In the genomic region with DNA sequence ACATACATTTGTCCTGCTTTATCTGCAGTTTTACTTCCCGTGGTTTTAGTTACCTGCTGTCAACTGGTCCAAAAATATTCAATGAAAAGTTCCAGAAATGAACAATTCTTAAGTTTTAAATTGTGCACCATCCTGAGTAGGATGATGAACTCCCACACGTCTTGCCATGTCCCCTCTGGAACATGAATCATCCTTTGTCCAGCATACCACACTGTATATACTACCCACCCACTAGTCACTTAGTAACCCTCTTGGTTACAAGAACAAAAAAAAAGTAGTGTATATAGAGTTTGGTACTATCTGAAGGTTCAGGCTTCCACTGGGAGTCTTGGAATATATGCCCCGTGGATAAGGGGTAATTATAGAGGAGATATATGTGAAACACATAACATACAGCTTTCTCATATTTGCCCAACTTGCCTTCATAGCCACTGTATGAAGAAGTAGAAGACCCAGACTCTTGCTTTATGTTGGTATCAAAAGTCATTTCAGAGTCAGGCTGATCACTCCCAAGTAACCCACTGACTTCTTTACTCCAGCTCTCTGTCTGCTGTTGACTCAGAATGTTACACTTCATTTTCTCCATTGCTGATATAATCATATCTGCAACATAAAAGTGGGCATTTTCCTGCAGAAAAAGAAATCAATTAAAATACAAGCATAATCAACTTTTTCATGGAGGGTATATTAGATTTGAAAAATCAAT, we compare ENCODE assay signal across 23 cellular contexts. TPM values are rescaled to one million over a fixed set of nuclear protein-coding genes. Genes with fewer than 3 reads are reported as not detected.
DNase-seq lines count a peak whose midpoint lies in the region; ATAC-seq and TF ChIP-seq lines count a peak whose summit lies in the region.
"Had no signal": no experiment of that assay in that cellular context is flagged by ENCODE, and none has a peak within 500 bp of the region (broad histone marks: within the 10 kb centered on the region; RNA-seq: fewer than 3 reads in every experiment).

No MANE protein-coding gene starts in this region.

- H3K4me3 Mint-ChIP-seq in stimulated activated naive CD8-positive, alpha-beta T cell treated with anti-CD3 and anti-CD28 coated beads, Interleukin-15, amount 100 ng/mL, for 72 hours: no peak overlapping the region
- no peak overlapping the region for H3K4me3 Mint-ChIP-seq in activated T-helper 17 cell treated with anti-CD3 and anti-CD28 coated beads, Interleukin-2, amount 50 U/mL, for 72 hours
- H3K4me3 Mint-ChIP-seq: CD4-positive, alpha-beta memory T cell had no signal

- DNase-seq in stimulated activated naive CD8-positive, alpha-beta T cell treated with anti-CD3 and anti-CD28 coated beads, Interleukin-15, Interleukin-2, amounts not matched to agents 100 U/mL and 50 U/mL, for 24 hours: no peak
- DNase-seq in stimulated activated naive CD8-positive, alpha-beta T cell treated with anti-CD3 and anti-CD28 coated beads, Interleukin-15, amount 100 ng/mL, for 72 hours: no peak
- DNase-seq in foreskin fibroblast (peak; percentile 62 to 71), upper lobe of right lung (no peak), DMS153 treated with DMSO at 0.1 percent for 48 hours (lab: John Stamatoyannopoulos, UW; ENCODE audit: unreplicated experiment) (no peak), NCI-H1436 (lab: John Stamatoyannopoulos, UW) (no peak)
- no peak for DNase-seq in stimulated activated naive CD4-positive, alpha-beta T cell (lab: John Stamatoyannopoulos, UW)
- DNase-seq: activated CD4-positive, CD25-positive, alpha-beta regulatory T cell; CD4-positive, alpha-beta memory T cell; cerebellar nuclear complex; foreskin melanocyte; KBM-7; NCI-H1048; NCI-H2107; NCI-H526 treated with DMSO at 0.1 percent for 48 hours; occipital lobe; right cardiac atrium; T-helper 2 cell; upper lobe of left lung had no signal

- ATAC-seq in stimulated activated naive CD8-positive, alpha-beta T cell treated with anti-CD3 and anti-CD28 coated beads, Interleukin-15, Interleukin-2, amounts not matched to agents 100 U/mL and 50 U/mL, for 24 hours: peak; percentile 57
- ATAC-seq in stimulated activated naive CD8-positive, alpha-beta T cell treated with anti-CD3 and anti-CD28 coated beads, Interleukin-15, amount 100 ng/mL, for 72 hours: no peak
- ATAC-seq in activated T-helper 17 cell treated with anti-CD3 and anti-CD28 coated beads, Interleukin-2, amount 50 U/mL, for 72 hours (replicated peaks): peak; percentile 69
- peak; percentile 51 for ATAC-seq in upper lobe of right lung
- ATAC-seq: left lobe of liver, right cardiac atrium had no signal

- no peaks in the 10 kb centered on the region for H3K9me3 ChIP-seq in upper lobe of right lung
- H3K9me3 ChIP-seq: HAP-1, SJSA1, upper lobe of left lung had no signal

- H3K9me3 Mint-ChIP-seq in stimulated activated naive CD8-positive, alpha-beta T cell treated with anti-CD3 and anti-CD28 coated beads, Interleukin-15, amount 100 ng/mL, for 72 hours: no peaks in the 10 kb centered on the region
- no peaks in the 10 kb centered on the region for H3K9me3 Mint-ChIP-seq in activated T-helper 17 cell treated with anti-CD3 and anti-CD28 coated beads, Interleukin-2, amount 50 U/mL, for 72 hours
- H3K9me3 Mint-ChIP-seq: CD4-positive, alpha-beta memory T cell had no signal

- no peak overlapping the region for H3K4me3 ChIP-seq in foreskin fibroblast (ENCODE audit: low read depth in 1 of 2, low read length in 2 of 2)
- no peak overlapping the region for H3K4me3 ChIP-seq in upper lobe of right lung
- H3K4me3 ChIP-seq: HAP-1, SJSA1, upper lobe of left lung had no signal

- intact Hi-C loops in upper lobe of right lung (cut with DNase I): no loop called here

- no peak overlapping the region for H3K27ac Mint-ChIP-seq in stimulated activated naive CD8-positive, alpha-beta T cell treated with anti-CD3 and anti-CD28 coated beads, Interleukin-15, amount 100 ng/mL, for 72 hours
- no peak overlapping the region for H3K27ac Mint-ChIP-seq in activated T-helper 17 cell treated with anti-CD3 and anti-CD28 coated beads, Interleukin-2, amount 50 U/mL, for 72 hours
- H3K27ac Mint-ChIP-seq: CD4-positive, alpha-beta memory T cell had no signal

- no peaks in the 10 kb centered on the region for H3K27me3 ChIP-seq in upper lobe of right lung
- H3K27me3 ChIP-seq: SJSA1, upper lobe of left lung had no signal

- TF ChIP-seq CTCF in foreskin fibroblast (IDR thresholded peaks at IDR 0.05; ENCODE audit: low read depth, low read length): no peak
- no peak for TF ChIP-seq CTCF in upper lobe of right lung (IDR thresholded peaks at IDR 0.05)

- no peaks in the 10 kb centered on the region for H3K27me3 Mint-ChIP-seq in stimulated activated naive CD8-positive, alpha-beta T cell treated with anti-CD3 and anti-CD28 coated beads, Interleukin-15, amount 100 ng/mL, for 72 hours
- H3K27me3 Mint-ChIP-seq in activated T-helper 17 cell treated with anti-CD3 and anti-CD28 coated beads, Interleukin-2, amount 50 U/mL, for 72 hours: peaks cover 4% of the 10 kb centered on the region

- no peak overlapping the region for H3K27ac ChIP-seq in upper lobe of right lung
- H3K27ac ChIP-seq: SJSA1, upper lobe of left lung had no signal

- no peaks in the 10 kb centered on the region for H3K36me3 ChIP-seq in upper lobe of right lung
- H3K36me3 ChIP-seq: HAP-1, SJSA1, upper lobe of left lung had no signal

- H3K36me3 Mint-ChIP-seq in activated T-helper 17 cell treated with anti-CD3 and anti-CD28 coated beads, Interleukin-2, amount 50 U/mL, for 72 hours (ENCODE audit: low read depth): no peaks in the 10 kb centered on the region
- H3K36me3 Mint-ChIP-seq: CD4-positive, alpha-beta memory T cell had no signal

- peaks cover 15% of the 10 kb centered on the region for H3K4me1 ChIP-seq in upper lobe of right lung
- H3K4me1 ChIP-seq: HAP-1 had no signal

- H3K4me1 Mint-ChIP-seq in stimulated activated naive CD8-positive, alpha-beta T cell treated with anti-CD3 and anti-CD28 coated beads, Interleukin-15, amount 100 ng/mL, for 72 hours: no peaks in the 10 kb centered on the region
- H3K4me1 Mint-ChIP-seq in activated T-helper 17 cell treated with anti-CD3 and anti-CD28 coated beads, Interleukin-2, amount 50 U/mL, for 72 hours: no peaks in the 10 kb centered on the region
- H3K4me1 Mint-ChIP-seq: CD4-positive, alpha-beta memory T cell had no signal

RNA-seq across cellular contexts. Expression of gene RUBCNL, which starts 19.3 kb away (rescaled TPM):
- 1 to 10 TPM in 1 of 2 donors, under 1 TPM in 1; 0.56 to 3.4 TPM for total RNA-seq in activated T-helper 17 cell treated with anti-CD3 and anti-CD28 coated beads, Interleukin-2, amount 50 U/mL, for 72 hours
- total RNA-seq in upper lobe of right lung: 2.9 TPM
- total RNA-seq: CD4-positive, alpha-beta memory T cell had no signal

Comparison
In these comparisons a context has a peak if more than half of its experiments do, and no peak if none do; other contexts are left out.
1. DNase-seq: peak in foreskin fibroblast (2 of 2); none in stimulated activated naive CD8-positive, alpha-beta T cell treated with anti-CD3 and anti-CD28 coated beads, Interleukin-15, Interleukin-2, amounts not matched to agents 100 U/mL and 50 U/mL, for 24 hours (single experiment), stimulated activated naive CD8-positive, alpha-beta T cell treated with anti-CD3 and anti-CD28 coated beads, Interleukin-15, amount 100 ng/mL, for 72 hours (0 of 2), upper lobe of right lung (single experiment), stimulated activated naive CD4-positive, alpha-beta T cell (0 of 6), DMS153 treated with DMSO at 0.1 percent for 48 hours (single experiment) and NCI-H1436 (single experiment).